Comparison of ENCODE assay signal across 13 cellular contexts in the genomic region with DNA sequence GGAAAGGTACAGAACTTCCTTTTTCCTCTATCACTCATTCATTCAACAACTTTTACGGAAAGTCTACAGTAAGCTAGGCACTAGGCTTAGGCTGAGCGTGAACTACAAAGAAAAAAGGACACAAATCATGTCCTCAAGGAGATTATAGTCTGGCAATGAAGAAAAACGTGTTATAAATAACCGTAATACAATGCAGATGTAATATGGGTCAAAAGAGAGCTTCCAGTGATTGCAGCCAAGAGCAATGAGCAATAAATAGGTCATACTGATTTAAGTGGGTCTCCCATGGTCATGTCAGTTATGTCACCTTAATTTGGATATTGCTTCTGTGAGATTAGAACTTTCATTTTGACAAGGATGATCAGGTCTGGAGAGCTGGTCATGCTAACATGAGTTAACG.
"Had no signal": no experiment of that assay in that cellular context is flagged by ENCODE, and none has a peak within 500 bp of the region (broad histone marks: within the 10 kb centered on the region; RNA-seq: fewer than 3 reads in every experiment).

No MANE protein-coding gene starts in this region.

- H3K9me3 Mint-ChIP-seq: activated naive CD8-positive, alpha-beta T cell treated with anti-CD3 and anti-CD28 coated beads for 36 hours; natural killer cell; stimulated activated effector memory CD8-positive, alpha-beta T cell treated with anti-CD3 and anti-CD28 coated beads, Interleukin-12 subunit alpha, Interleukin-12 subunit beta, amount 100 ng/mL, for 72 hours had no signal

- H3K27ac Mint-ChIP-seq: activated CD4-positive, alpha-beta T cell treated with anti-CD3 and anti-CD28 coated beads, Interleukin-2, amount 10 ng/mL, durations not matched to agents 7 days and 5 days; activated naive CD8-positive, alpha-beta T cell treated with anti-CD3 and anti-CD28 coated beads for 36 hours; natural killer cell; stimulated activated effector memory CD8-positive, alpha-beta T cell treated with anti-CD3 and anti-CD28 coated beads, Interleukin-12 subunit alpha, Interleukin-12 subunit beta, amount 100 ng/mL, for 72 hours had no signal

- DNase-seq: activated CD4-positive, alpha-beta T cell treated with anti-CD3 and anti-CD28 coated beads, Interleukin-2, amount 10 ng/mL, durations not matched to agents 7 days and 5 days; activated CD8-positive, alpha-beta memory T cell treated with anti-CD3 and anti-CD28 coated beads, Interleukin-2, amount 50 U/mL, for 48 hours; activated gamma-delta T cell treated with Interleukin-2 at 50 U/mL for 16 hours; activated naive CD8-positive, alpha-beta T cell treated with anti-CD3 and anti-CD28 coated beads for 36 hours; effector CD8-positive, alpha-beta T cell; kidney glomerular epithelial cell; left ventricle myocardium superior; natural killer cell; spleen; T-helper 9 cell had no signal

- H3K36me3 ChIP-seq: right atrium auricular region had no signal

- H3K4me1 Mint-ChIP-seq: stimulated activated effector memory CD8-positive, alpha-beta T cell treated with anti-CD3 and anti-CD28 coated beads, Interleukin-12 subunit alpha, Interleukin-12 subunit beta, amount 100 ng/mL, for 72 hours had no signal

- H3K9me3 ChIP-seq: right atrium auricular region, spleen, tibial artery had no signal

- H3K27me3 Mint-ChIP-seq: activated CD4-positive, alpha-beta T cell treated with anti-CD3 and anti-CD28 coated beads, Interleukin-2, amount 10 ng/mL, durations not matched to agents 7 days and 5 days; activated naive CD8-positive, alpha-beta T cell treated with anti-CD3 and anti-CD28 coated beads for 36 hours had no signal

- H3K27ac ChIP-seq: right atrium auricular region, tibial artery had no signal

- H3K4me3 Mint-ChIP-seq: activated CD4-positive, alpha-beta T cell treated with anti-CD3 and anti-CD28 coated beads, Interleukin-2, amount 10 ng/mL, durations not matched to agents 7 days and 5 days; activated naive CD8-positive, alpha-beta T cell treated with anti-CD3 and anti-CD28 coated beads for 36 hours; natural killer cell; stimulated activated effector memory CD8-positive, alpha-beta T cell treated with anti-CD3 and anti-CD28 coated beads, Interleukin-12 subunit alpha, Interleukin-12 subunit beta, amount 100 ng/mL, for 72 hours had no signal

- H3K27me3 ChIP-seq: right atrium auricular region, spleen, tibial artery had no signal

- H3K4me3 ChIP-seq: right atrium auricular region, spleen, tibial artery had no signal
